10 cellular contexts compared by ENCODE assay signal in genomic region chr20:50221501-50222323, GRCh38. TPM values are rescaled to one million over a fixed set of nuclear protein-coding genes. Genes with fewer than 3 reads are reported as not detected.
DNase-seq lines count a peak whose midpoint lies in the region; ATAC-seq, FAIRE-seq and TF ChIP-seq lines count a peak whose summit lies in the region.
"Had no signal": no experiment of that assay in that cellular context is flagged by ENCODE, and none has a peak within 500 bp of the region (broad histone marks: within the 10 kb centered on the region; RNA-seq: fewer than 3 reads in every experiment).

No MANE protein-coding gene starts in this region.

- TF ChIP-seq POLR2A in GM12891 (IDR thresholded peaks at IDR 0.05; ENCODE audit: low read depth, low read length), result no peak
- TF ChIP-seq POLR2A in transverse colon (IDR thresholded peaks at IDR 0.05), result no peak

- in situ Hi-C loops in transverse colon (cut with MboI; ENCODE audit: low pct_ligation_motif_present in 1 of 4, low pct_unique_long_range_greater_than_20kb in 1 of 4, low sequenced_read_pairs in 3 of 4), result loop anchor here in 1 of 4 donors (25.0 kb wide), 1 partner anchor 116 kb away; no protein-coding TSS in a partner anchor

- WGBS in right cardiac atrium, result 65% methylated on average over 18 of the region's 18 CpGs
- WGBS in transverse colon (ENCODE audit: low coverage in 1 of 2), 2 donors, result 74 to 84% methylated on average over 4 to 18 of the region's 18 CpGs

- H3K36me3 ChIP-seq in transverse colon, result no peaks in the 10 kb centered on the region
- H3K36me3 ChIP-seq: SJSA1 had no signal

- FAIRE-seq in GM12891 (lab: Jason Lieb, UNC), result no peak

- H3K9me3 ChIP-seq in right cardiac atrium (ENCODE audit: control insufficient read depth, low read length), result no peaks in the 10 kb centered on the region
- no peaks in the 10 kb centered on the region for H3K9me3 ChIP-seq in transverse colon
- H3K9me3 ChIP-seq: SJSA1 had no signal

- DNase-seq in HK-2 (ENCODE audit: unreplicated experiment) (peak; percentile 70), UCSD-AML1 (lab: John Stamatoyannopoulos, UW; ENCODE audit: unreplicated experiment) (peak; percentile 62), right cardiac atrium (peak in 2 of 3 donors; percentile 23 to 66), stromal cell of bone marrow (ENCODE audit: low read depth) (peak; percentile 53), GM12891 (ENCODE audit: insufficient read length, low spot score) (no peak), transverse colon (no peak)

- intact Hi-C loops in right cardiac atrium (cut with DNase I) (no loop called here), transverse colon (cut with DNase I; ENCODE audit: low total_unique reads) (no loop called here)

- TF ChIP-seq CTCF in transverse colon (IDR thresholded peaks at IDR 0.05), result no peak

- no peaks in the 10 kb centered on the region for H3K27me3 ChIP-seq in right cardiac atrium (ENCODE audit: control insufficient read depth, insufficient read depth)
- no peaks in the 10 kb centered on the region for H3K27me3 ChIP-seq in transverse colon
- H3K27me3 ChIP-seq: dorsolateral prefrontal cortex, SJSA1 had no signal

- H3K4me1 ChIP-seq in right cardiac atrium (ENCODE audit: control insufficient read depth, insufficient read depth, low read length) (peaks cover 6% of the 10 kb centered on the region), transverse colon (peaks cover 0 to 6% (median 5%) of the 10 kb centered on the region in 4 donors)

- TF ChIP-seq EP300 in transverse colon (IDR thresholded peaks at IDR 0.05; ENCODE audit: low read depth), result no peak

- no peak overlapping the region for H3K27ac ChIP-seq in right cardiac atrium (ENCODE audit: low read length)
- no peak overlapping the region for H3K27ac ChIP-seq in transverse colon
- H3K27ac ChIP-seq: SJSA1 had no signal

- peak; percentile 23 to 27 for ATAC-seq in right cardiac atrium
- ATAC-seq in GM18873 (IDR thresholded peaks at IDR 0.05; ENCODE audit: low FRiP score, unreplicated experiment), result no peak
- no peak for ATAC-seq in GM18907 (IDR thresholded peaks at IDR 0.05; ENCODE audit: unreplicated experiment)

- H3K4me3 ChIP-seq in right cardiac atrium (ENCODE audit: low read length), result no peak overlapping the region
- no peak overlapping the region for H3K4me3 ChIP-seq in transverse colon
- H3K4me3 ChIP-seq: dorsolateral prefrontal cortex, SJSA1 had no signal

TF ChIP-seq in GM12891, 5 proteins besides CTCF, POLR2A, EP300 and RAD21:
- TF ChIP-seq SPI1 (IDR thresholded peaks at IDR 0.05; ENCODE audit: low read depth, low read length) (no peak), POLR2AphosphoS5 (IDR thresholded peaks at IDR 0.05; ENCODE audit: low read depth, low read length) (no peak), POU2F2 (IDR thresholded peaks at IDR 0.05; ENCODE audit: low read depth, low read length) (no peak), TAF1 (IDR thresholded peaks at IDR 0.05; ENCODE audit: low read depth, low read length) (no peak), PAX5 (IDR thresholded peaks at IDR 0.05; ENCODE audit: insufficient read depth, low read length, severe bottlenecking) (no peak)

RNA-seq across cellular contexts. Expression of gene CEBPB, which starts 31.1 kb away (rescaled TPM):
- total RNA-seq in right cardiac atrium (10 to 100 TPM; 46.2 to 92.4 (median 64.3) TPM), transverse colon (10 to 100 TPM; 26.1 to 78.9 (median 57.1) TPM)
- 16.4 TPM for polyA plus RNA-seq in right cardiac atrium
- polyA plus RNA-seq in GM12891 (2012; ENCODE audit: low read depth, missing spikeins), result 0.60 TPM

Comparison
In these comparisons a context has a peak if more than half of its experiments do, and no peak if none do; other contexts are left out.
1. DNase-seq: peak in HK-2 (single experiment), UCSD-AML1 (single experiment), right cardiac atrium (2 of 3) and stromal cell of bone marrow (single experiment); none in GM12891 (single experiment) and transverse colon (single experiment).
2. ATAC-seq: peak in right cardiac atrium (2 of 2); none in GM18873 (single experiment) and GM18907 (single experiment).